Comparison of ENCODE assay signal across 18 cellular contexts in the genomic region with DNA sequence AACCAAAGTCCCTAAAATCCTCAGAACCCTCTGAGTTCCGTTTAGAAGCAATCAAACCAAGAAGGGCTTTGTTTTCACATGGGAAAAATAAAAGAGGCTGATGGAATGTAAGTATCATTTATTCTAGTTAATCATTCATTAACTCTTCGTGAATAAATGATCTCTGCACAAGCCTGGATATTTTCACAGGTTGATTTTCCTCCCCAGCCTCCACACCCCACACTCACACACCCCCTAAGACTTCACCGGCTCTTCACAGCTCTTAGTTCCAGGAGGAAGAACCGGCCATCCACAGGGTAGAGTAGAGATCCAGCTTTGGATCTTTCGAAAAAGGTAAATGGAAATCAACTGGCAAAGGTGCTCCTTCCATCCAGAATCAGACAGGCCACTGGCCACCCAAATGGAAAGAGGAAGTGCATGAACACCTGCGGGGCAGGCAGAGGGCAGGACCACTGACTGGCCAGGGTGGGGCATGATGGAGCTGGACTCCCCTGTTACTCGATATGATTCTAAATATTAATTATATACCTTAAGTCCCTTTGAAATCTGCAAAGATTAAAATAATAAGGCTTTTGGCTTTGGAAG. TPM values are rescaled to one million over a fixed set of nuclear protein-coding genes. Genes with fewer than 3 reads are reported as not detected.
A peak's percentile ranks its signal among the peaks of the same experiment; 100 is the strongest.
DNase-seq lines count a peak whose midpoint lies in the region; ATAC-seq, FAIRE-seq and TF ChIP-seq lines count a peak whose summit lies in the region.
"Had no signal": no experiment of that assay in that cellular context is flagged by ENCODE, and none has a peak within 500 bp of the region (broad histone marks: within the 10 kb centered on the region; RNA-seq: fewer than 3 reads in every experiment).

No MANE protein-coding gene starts in this region.

- H3K79me2 ChIP-seq in astrocyte (ENCODE audit: insufficient read depth, low read length): peaks cover 92% of the 10 kb centered on the region

- TF ChIP-seq CTCF in astrocyte (IDR thresholded peaks at IDR 0.05; ENCODE audit: insufficient read depth, low read depth, low read length): no peak
- TF ChIP-seq CTCF in gastroesophageal sphincter (IDR thresholded peaks at IDR 0.05): no peak
- no peak for TF ChIP-seq CTCF in pancreas (IDR thresholded peaks at IDR 0.05)
- TF ChIP-seq CTCF in upper lobe of right lung (IDR thresholded peaks at IDR 0.05): no peak

- H3K9me3 ChIP-seq in astrocyte (ENCODE audit: insufficient read depth, low read depth, low read length): no peaks in the 10 kb centered on the region
- H3K9me3 ChIP-seq in gastroesophageal sphincter: no peaks in the 10 kb centered on the region
- H3K9me3 ChIP-seq in pancreas: no peaks in the 10 kb centered on the region
- no peaks in the 10 kb centered on the region for H3K9me3 ChIP-seq in upper lobe of right lung

- H3K4me3 Mint-ChIP-seq in astrocyte (ENCODE audit: unreplicated experiment): no peak overlapping the region
- H3K4me3 Mint-ChIP-seq: activated CD8-positive, alpha-beta memory T cell treated with anti-CD3 and anti-CD28 coated beads, Interleukin-2, amount 10 ng/mL, durations not matched to agents 7 days and 5 days; activated naive CD4-positive, alpha-beta T cell treated with anti-CD3 and anti-CD28 coated beads for 36 hours; T-helper 2 cell treated with Interferon-gamma antibody and Interleukin-4, amounts not matched to agents 5 μg/mL and 100 μg/mL, for 36 hours had no signal

- H3K27me3 Mint-ChIP-seq in astrocyte (ENCODE audit: low read depth, unreplicated experiment): no peaks in the 10 kb centered on the region
- H3K27me3 Mint-ChIP-seq: activated CD8-positive, alpha-beta memory T cell treated with anti-CD3 and anti-CD28 coated beads, Interleukin-2, amount 10 ng/mL, durations not matched to agents 7 days and 5 days had no signal

- peaks cover 38% of the 10 kb centered on the region for H3K36me3 Mint-ChIP-seq in astrocyte (ENCODE audit: low read depth, unreplicated experiment)
- H3K36me3 Mint-ChIP-seq: activated CD8-positive, alpha-beta memory T cell treated with anti-CD3 and anti-CD28 coated beads, Interleukin-2, amount 10 ng/mL, durations not matched to agents 7 days and 5 days had no signal

- peak overlapping the region; percentile 44 for H3K27ac Mint-ChIP-seq in astrocyte (ENCODE audit: unreplicated experiment)
- H3K27ac Mint-ChIP-seq: activated CD8-positive, alpha-beta memory T cell treated with anti-CD3 and anti-CD28 coated beads, Interleukin-2, amount 10 ng/mL, durations not matched to agents 7 days and 5 days; activated naive CD4-positive, alpha-beta T cell treated with anti-CD3 and anti-CD28 coated beads for 36 hours; T-helper 2 cell treated with Interferon-gamma antibody and Interleukin-4, amounts not matched to agents 5 μg/mL and 100 μg/mL, for 36 hours had no signal

- H3K4me1 Mint-ChIP-seq in astrocyte (ENCODE audit: low read depth, unreplicated experiment): peaks cover 68% of the 10 kb centered on the region

- H3K4me2 ChIP-seq in astrocyte (ENCODE audit: low read length): peak overlapping the region; percentile 74
- H3K4me2 ChIP-seq: BLaER1 had no signal

- 71 to 75% methylated on average over 5 to 7 of the region's 7 CpGs for WGBS in gastroesophageal sphincter (ENCODE audit: low coverage in 1 of 2), 2 donors
- WGBS in pancreas, 2 donors: 65 to 69% methylated on average over 7 of the region's 7 CpGs

- H3K9ac ChIP-seq in astrocyte (ENCODE audit: low read length): peak overlapping the region; percentile 72
- H3K9ac ChIP-seq: BLaER1 had no signal

- no peak overlapping the region for H2AFZ ChIP-seq in astrocyte (ENCODE audit: low read depth, low read length)

- no peak for FAIRE-seq in astrocyte (lab: Jason Lieb, UNC)
- FAIRE-seq in pancreas (lab: Jason Lieb, UNC): no peak
- FAIRE-seq: GM19239 had no signal

- peaks cover 72% of the 10 kb centered on the region for H3K4me1 ChIP-seq in astrocyte (ENCODE audit: insufficient read depth, low read length)
- peaks cover under 1 to 96% (median 8%) of the 10 kb centered on the region in 3 donors for H3K4me1 ChIP-seq in gastroesophageal sphincter
- H3K4me1 ChIP-seq in pancreas: peaks cover 5 to 6% (median 6%) of the 10 kb centered on the region in 3 donors
- H3K4me1 ChIP-seq in upper lobe of right lung: peaks cover 73% of the 10 kb centered on the region

- no peaks in the 10 kb centered on the region for H3K9me3 Mint-ChIP-seq in astrocyte (ENCODE audit: unreplicated experiment)
- H3K9me3 Mint-ChIP-seq: activated naive CD4-positive, alpha-beta T cell treated with anti-CD3 and anti-CD28 coated beads for 36 hours; T-helper 2 cell treated with Interferon-gamma antibody and Interleukin-4, amounts not matched to agents 5 μg/mL and 100 μg/mL, for 36 hours had no signal

- H3K27me3 ChIP-seq in astrocyte (ENCODE audit: insufficient read depth, low read length): no peaks in the 10 kb centered on the region
- H3K27me3 ChIP-seq in gastroesophageal sphincter: no peaks in the 10 kb centered on the region
- H3K27me3 ChIP-seq in pancreas: no peaks in the 10 kb centered on the region
- H3K27me3 ChIP-seq in upper lobe of right lung: no peaks in the 10 kb centered on the region
- H3K27me3 ChIP-seq: BLaER1, cardiac muscle cell had no signal

- intact Hi-C loops in pancreas (cut with DNase I) (no loop called here), upper lobe of right lung (cut with DNase I) (no loop called here)

- DNase-seq in astrocyte (ENCODE audit: low read depth): no peak
- DNase-seq in pancreas: no peak
- DNase-seq in upper lobe of right lung: no peak
- DNase-seq in activated CD4-positive, CD25-positive, alpha-beta regulatory T cell treated with anti-CD3 and anti-CD28 coated beads, Interleukin-2, amount 50 U/mL, for 72 hours: no peak
- DNase-seq: activated CD4-positive, alpha-beta T cell treated with anti-CD3 and anti-CD28 coated beads for 1 hour; activated CD8-positive, alpha-beta memory T cell treated with anti-CD3 and anti-CD28 coated beads, Interleukin-2, amount 10 ng/mL, durations not matched to agents 7 days and 5 days; activated naive CD4-positive, alpha-beta T cell treated with anti-CD3 and anti-CD28 coated beads for 36 hours; DMS153; NCI-H1436 treated with DMSO at 0.1 percent for 48 hours; NCI-H2227 treated with DMSO at 0.1 percent for 48 hours; stimulated activated naive CD4-positive, alpha-beta T cell treated with Interleukin-2 at 50 U/mL for 16 hours had no signal

- TF ChIP-seq EP300 in gastroesophageal sphincter (IDR thresholded peaks at IDR 0.05): no peak

- no peak for ATAC-seq in gastroesophageal sphincter
- ATAC-seq in pancreas: peak in 3 of 4 donors; percentile 41 to 60 (median 46)
- ATAC-seq in upper lobe of right lung: no peak
- ATAC-seq in HG03520 (IDR thresholded peaks at IDR 0.05; ENCODE audit: unreplicated experiment): no peak
- ATAC-seq in HG02610 (IDR thresholded peaks at IDR 0.05; ENCODE audit: unreplicated experiment): no peak
- ATAC-seq: activated CD8-positive, alpha-beta memory T cell treated with anti-CD3 and anti-CD28 coated beads, Interleukin-2, amount 10 ng/mL, durations not matched to agents 7 days and 5 days had no signal

- no peak for TF ChIP-seq POLR2A in gastroesophageal sphincter (IDR thresholded peaks at IDR 0.05)

- no peak overlapping the region for H3K4me3 ChIP-seq in astrocyte (ENCODE audit: insufficient read depth, low read depth, low read length)
- H3K4me3 ChIP-seq in gastroesophageal sphincter: no peak overlapping the region
- no peak overlapping the region for H3K4me3 ChIP-seq in pancreas
- H3K4me3 ChIP-seq in upper lobe of right lung: no peak overlapping the region
- H3K4me3 ChIP-seq: BLaER1, cardiac muscle cell had no signal

- peak overlapping the region; percentile 92 for H3K27ac ChIP-seq in astrocyte (ENCODE audit: low read depth, low read length)
- peak overlapping the region in 3 of 4 donors; percentile 31 to 68 (median 57) for H3K27ac ChIP-seq in gastroesophageal sphincter
- peak overlapping the region in 3 of 4 donors; percentile 22 to 38 (median 34) for H3K27ac ChIP-seq in pancreas
- peak overlapping the region; percentile 3 for H3K27ac ChIP-seq in upper lobe of right lung
- H3K27ac ChIP-seq: BLaER1, cardiac muscle cell had no signal

- H3K36me3 ChIP-seq in astrocyte (ENCODE audit: insufficient read depth, low read length): peaks cover 21% of the 10 kb centered on the region
- H3K36me3 ChIP-seq in gastroesophageal sphincter: peaks cover 0 to 26% of the 10 kb centered on the region in 2 donors
- H3K36me3 ChIP-seq in pancreas: peaks cover 0 to 6% (median 0%) of the 10 kb centered on the region in 3 donors
- H3K36me3 ChIP-seq in upper lobe of right lung: peaks cover 18% of the 10 kb centered on the region

- H4K20me1 ChIP-seq in astrocyte (ENCODE audit: insufficient read depth, low read length): peaks cover 31% of the 10 kb centered on the region
- H4K20me1 ChIP-seq: BLaER1 had no signal

RNA-seq across cellular contexts. Expression of gene C1orf198, which starts 10.0 kb away (rescaled TPM):
- total RNA-seq in astrocyte (102 and 107 TPM in 2 replicates), gastroesophageal sphincter (100 to 1,000 TPM; 115 to 219 (median 172) TPM), pancreas (10 to 100 TPM; 17.7 to 35.3 (median 22.2) TPM), upper lobe of right lung (159 TPM)
- polyA plus RNA-seq in pancreas: 10 to 100 TPM; 16.5 to 19.4 TPM

Comparison
In these comparisons a context has a peak if more than half of its experiments do, and no peak if none do; other contexts are left out.
1. H3K27ac ChIP-seq: peak in every context shown above with its lines; median percentile 92 in astrocyte; 57 in gastroesophageal sphincter; 34 in pancreas; 3 in upper lobe of right lung.
2. ATAC-seq: peak in pancreas (3 of 4); none in gastroesophageal sphincter (single experiment), upper lobe of right lung (single experiment), HG03520 (single experiment) and HG02610 (single experiment).